16 cellular contexts compared by ENCODE assay signal in genomic region chr11:75403983-75404658, GRCh38. TPM values are rescaled to one million over a fixed set of nuclear protein-coding genes. Genes with fewer than 3 reads are reported as not detected.
DNase-seq lines count a peak whose midpoint lies in the region; ATAC-seq and TF ChIP-seq lines count a peak whose summit lies in the region.
"Had no signal": no experiment of that assay in that cellular context is flagged by ENCODE, and none has a peak within 500 bp of the region (broad histone marks: within the 10 kb centered on the region; RNA-seq: fewer than 3 reads in every experiment).

No MANE protein-coding gene starts in this region.

- TF ChIP-seq CTCF in HEK293 (tag by site-specific recombination; IDR thresholded peaks at IDR 0.05): no peak
- no peak for TF ChIP-seq CTCF in neural crest cell (conservative IDR thresholded peaks at IDR 0.05)
- TF ChIP-seq CTCF in esophagus muscularis mucosa (IDR thresholded peaks at IDR 0.05): no peak

- no peaks in the 10 kb centered on the region for H3K27me3 Mint-ChIP-seq in T-helper 2 cell treated with Interferon-gamma antibody and Interleukin-4, amounts not matched to agents 5 μg/mL and 100 μg/mL, for 36 hours (ENCODE audit: low read depth)
- H3K27me3 Mint-ChIP-seq in activated T-helper 17 cell treated with anti-CD3 and anti-CD28 coated beads, Interleukin-2, amount 50 U/mL, for 72 hours: no peaks in the 10 kb centered on the region
- peaks cover 6% of the 10 kb centered on the region for H3K27me3 Mint-ChIP-seq in neural crest cell (ENCODE audit: low read depth)

- no peak for TF ChIP-seq EP300 in esophagus muscularis mucosa (IDR thresholded peaks at IDR 0.05)

- ATAC-seq in activated T-helper 17 cell treated with anti-CD3 and anti-CD28 coated beads, Interleukin-2, amount 50 U/mL, for 72 hours (replicated peaks): no peak
- no peak for ATAC-seq in left colon
- ATAC-seq: left lobe of liver; naive thymus-derived CD4-positive, alpha-beta T cell had no signal

- CTCF ChIA-PET in HEK293 (lab: Yijun Ruan, JAX): interaction anchor here (0.9 kb wide), 1 partner anchor 15 kb away, joined by 4 read pairs; no protein-coding TSS in a partner anchor

- no peak overlapping the region for H3K4me3 ChIP-seq in HEK293 (ENCODE audit: low read depth, low read length)
- H3K4me3 ChIP-seq in esophagus muscularis mucosa: no peak overlapping the region
- H3K4me3 ChIP-seq: sigmoid colon, thoracic aorta had no signal

- peaks cover 80% of the 10 kb centered on the region for H3K36me3 Mint-ChIP-seq in T-helper 2 cell treated with Interferon-gamma antibody and Interleukin-4, amounts not matched to agents 5 μg/mL and 100 μg/mL, for 36 hours (ENCODE audit: low read depth)
- H3K36me3 Mint-ChIP-seq in activated T-helper 17 cell treated with anti-CD3 and anti-CD28 coated beads, Interleukin-2, amount 50 U/mL, for 72 hours (ENCODE audit: low read depth): peaks cover 98% of the 10 kb centered on the region
- H3K36me3 Mint-ChIP-seq in neural crest cell (ENCODE audit: low read depth): peaks cover 49% of the 10 kb centered on the region

- WGBS in esophagus muscularis mucosa: 82% methylated on average over 13 of the region's 15 CpGs

- peak overlapping the region; percentile 15 for H3K4me3 Mint-ChIP-seq in T-helper 2 cell treated with Interferon-gamma antibody and Interleukin-4, amounts not matched to agents 5 μg/mL and 100 μg/mL, for 36 hours
- H3K4me3 Mint-ChIP-seq in activated T-helper 17 cell treated with anti-CD3 and anti-CD28 coated beads, Interleukin-2, amount 50 U/mL, for 72 hours: peak overlapping the region; percentile 100
- H3K4me3 Mint-ChIP-seq in neural crest cell: peak overlapping the region; percentile 94

- H3K36me3 ChIP-seq in HEK293 (ENCODE audit: control insufficient read depth in 2 of 2, insufficient read depth in 1 of 2, low read length in 2 of 2) (peaks cover 19 to 91% of the 10 kb centered on the region in 2 experiments), esophagus muscularis mucosa (peaks cover 56 to 81% (median 77%) of the 10 kb centered on the region in 4 donors)

- intact Hi-C loops in esophagus muscularis mucosa (cut with DNase I) (no loop called here), left colon (cut with DNase I, micrococcal nuclease) (loop anchor here in 1 of 2 donors (2.0 kb wide), 1 partner anchor 123 kb away; no protein-coding TSS in a partner anchor)

- POLR2A ChIA-PET in HEK293 (lab: Yijun Ruan, JAX): interaction anchor here (1.5 kb wide), 1 partner anchor 9 kb away, joined by 3 read pairs; no protein-coding TSS in a partner anchor

- H3K27ac Mint-ChIP-seq in T-helper 2 cell treated with Interferon-gamma antibody and Interleukin-4, amounts not matched to agents 5 μg/mL and 100 μg/mL, for 36 hours: no peak overlapping the region
- peak overlapping the region; percentile 98 for H3K27ac Mint-ChIP-seq in activated T-helper 17 cell treated with anti-CD3 and anti-CD28 coated beads, Interleukin-2, amount 50 U/mL, for 72 hours
- H3K27ac Mint-ChIP-seq in neural crest cell (ENCODE audit: unreplicated experiment): no peak overlapping the region

- no peaks in the 10 kb centered on the region for H3K9me3 ChIP-seq in HEK293 (ENCODE audit: control insufficient read depth, insufficient read depth, low read depth, low read length)
- H3K9me3 ChIP-seq in esophagus muscularis mucosa: no peaks in the 10 kb centered on the region
- H3K9me3 ChIP-seq: sigmoid colon, thoracic aorta had no signal

- peaks cover 48% of the 10 kb centered on the region for H3K4me1 Mint-ChIP-seq in T-helper 2 cell treated with Interferon-gamma antibody and Interleukin-4, amounts not matched to agents 5 μg/mL and 100 μg/mL, for 36 hours (ENCODE audit: low read depth)
- H3K4me1 Mint-ChIP-seq in activated T-helper 17 cell treated with anti-CD3 and anti-CD28 coated beads, Interleukin-2, amount 50 U/mL, for 72 hours: peaks cover 40% of the 10 kb centered on the region
- H3K4me1 Mint-ChIP-seq in neural crest cell: peaks cover 50% of the 10 kb centered on the region

- H3K4me1 ChIP-seq in HEK293 (ENCODE audit: control insufficient read depth, insufficient read depth, low read length) (peaks cover 4% of the 10 kb centered on the region), esophagus muscularis mucosa (peaks cover 13 to 61% (median 37%) of the 10 kb centered on the region in 4 donors)

- DNase-seq in T-helper 2 cell treated with Interferon-gamma antibody and Interleukin-4, amounts not matched to agents 5 μg/mL and 100 μg/mL, for 36 hours (ENCODE audit: low spot score): no peak
- DNase-seq in T-helper 2 cell (no peak), neural crest cell (ENCODE audit: low read depth, low spot score) (no peak), esophagus muscularis mucosa (ENCODE audit: extremely low spot score) (no peak), left colon (no peak), SHP77 (lab: John Stamatoyannopoulos, UW) (no peak)
- DNase-seq: 8988T; Calu3; hippocampal formation; naive thymus-derived CD4-positive, alpha-beta T cell; RPMI8226; sigmoid colon had no signal

- no peaks in the 10 kb centered on the region for H3K27me3 ChIP-seq in esophagus muscularis mucosa
- H3K27me3 ChIP-seq: sigmoid colon had no signal

- TF ChIP-seq POLR2A in esophagus muscularis mucosa (IDR thresholded peaks at IDR 0.05; ENCODE audit: low read depth): no peak

- H3K27ac ChIP-seq in HEK293 (ENCODE audit: extremely low read depth, low read depth, low read length) (no peak overlapping the region), esophagus muscularis mucosa (replicated peaks in 1 of 4) (no peak overlapping the region)
- H3K27ac ChIP-seq: sigmoid colon, thoracic aorta had no signal

- H3K9me3 Mint-ChIP-seq in T-helper 2 cell treated with Interferon-gamma antibody and Interleukin-4, amounts not matched to agents 5 μg/mL and 100 μg/mL, for 36 hours: no peaks in the 10 kb centered on the region
- no peaks in the 10 kb centered on the region for H3K9me3 Mint-ChIP-seq in activated T-helper 17 cell treated with anti-CD3 and anti-CD28 coated beads, Interleukin-2, amount 50 U/mL, for 72 hours
- peaks cover 3% of the 10 kb centered on the region for H3K9me3 Mint-ChIP-seq in neural crest cell
- H3K9me3 Mint-ChIP-seq: naive thymus-derived CD4-positive, alpha-beta T cell had no signal

TF ChIP-seq in HEK293, 187 proteins besides CTCF, POLR2A, EP300 and RAD21:
- TF ChIP-seq ZNF274 (IDR thresholded peaks at IDR 0.05; ENCODE audit: low read length) (no peak), ZNF274 (tag by site-specific recombination; IDR thresholded peaks at IDR 0.05; ENCODE audit: borderline replicate concordance) (no peak), ZNF350 (tag by site-specific recombination; IDR thresholded peaks at IDR 0.05) (no peak), SCRT2 (tag by site-specific recombination; IDR thresholded peaks at IDR 0.05) (0 out of 2 replicates have a peak, but pooled peaks have one; percentile 22), ZNF423 (tag by site-specific recombination; IDR thresholded peaks at IDR 0.05) (no peak), HIC1 (tag by site-specific recombination; IDR thresholded peaks at IDR 0.05) (no peak), ZNF416 (tag by site-specific recombination; IDR thresholded peaks at IDR 0.05) (no peak), ZNF830 (tag by site-specific recombination; IDR thresholded peaks at IDR 0.05; ENCODE audit: low read depth) (no peak)
- TF ChIP-seq, protein P1, sequence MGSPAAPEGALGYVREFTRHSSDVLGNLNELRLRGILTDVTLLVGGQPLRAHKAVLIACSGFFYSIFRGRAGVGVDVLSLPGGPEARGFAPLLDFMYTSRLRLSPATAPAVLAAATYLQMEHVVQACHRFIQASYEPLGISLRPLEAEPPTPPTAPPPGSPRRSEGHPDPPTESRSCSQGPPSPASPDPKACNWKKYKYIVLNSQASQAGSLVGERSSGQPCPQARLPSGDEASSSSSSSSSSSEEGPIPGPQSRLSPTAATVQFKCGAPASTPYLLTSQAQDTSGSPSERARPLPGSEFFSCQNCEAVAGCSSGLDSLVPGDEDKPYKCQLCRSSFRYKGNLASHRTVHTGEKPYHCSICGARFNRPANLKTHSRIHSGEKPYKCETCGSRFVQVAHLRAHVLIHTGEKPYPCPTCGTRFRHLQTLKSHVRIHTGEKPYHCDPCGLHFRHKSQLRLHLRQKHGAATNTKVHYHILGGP (tag by site-specific recombination; IDR thresholded peaks at IDR 0.05): no peak

RNA-seq across cellular contexts. Expression of gene RPS3, which starts 4.8 kb away (rescaled TPM):
- total RNA-seq in activated T-helper 17 cell treated with anti-CD3 and anti-CD28 coated beads, Interleukin-2, amount 50 U/mL, for 72 hours: 1,000 to 10,000 TPM; 4,623 to 5,372 TPM
- total RNA-seq in neural crest cell: 3,598 and 3,664 TPM in 2 replicates
- total RNA-seq in esophagus muscularis mucosa: 1,000 to 10,000 TPM in 3 of 4 donors, 100 to 1,000 TPM in 1; 879 to 1,878 (median 1,387) TPM
- 1,000 to 10,000 TPM; 1,894 to 1,934 TPM for total RNA-seq in left colon

RNA-seq across cellular contexts. Expression of gene KLHL35, which starts 28.9 kb away (rescaled TPM):
- 1 to 10 TPM in 1 of 2 donors, under 1 TPM in 1; 0.50 to 1.2 TPM for total RNA-seq in activated T-helper 17 cell treated with anti-CD3 and anti-CD28 coated beads, Interleukin-2, amount 50 U/mL, for 72 hours
- 9.4 and 11.6 TPM in 2 replicates for total RNA-seq in neural crest cell
- total RNA-seq in esophagus muscularis mucosa: under 1 TPM in 3 of 4 donors, not detected in 1; 0.17 to 0.42 (median 0.29) TPM
- total RNA-seq in left colon: under 1 TPM in 1 of 2 donors, not detected in 1; 0.37 TPM
- total RNA-seq: left lobe of liver had no signal

RNA-seq across cellular contexts. Expression of gene ARRB1, which starts 52.7 kb away (rescaled TPM):
- total RNA-seq in activated T-helper 17 cell treated with anti-CD3 and anti-CD28 coated beads, Interleukin-2, amount 50 U/mL, for 72 hours: 10 to 100 TPM; 10.7 to 14.7 TPM
- total RNA-seq in neural crest cell (53.8 and 56.5 TPM in 2 replicates), esophagus muscularis mucosa (100 to 1,000 TPM in 1 of 4 donors, 10 to 100 TPM in 3; 41.1 to 102 (median 76.7) TPM), left colon (10 to 100 TPM; 80.5 to 95.4 TPM)

Comparison
In these comparisons a context has a peak if more than half of its experiments do, and no peak if none do; other contexts are left out.
1. H3K4me3 Mint-ChIP-seq: peak in every context shown above with its lines; median percentile 100 in activated T-helper 17 cell treated with anti-CD3 and anti-CD28 coated beads, Interleukin-2, amount 50 U/mL, for 72 hours; 94 in neural crest cell; 15 in T-helper 2 cell treated with Interferon-gamma antibody and Interleukin-4, amounts not matched to agents 5 μg/mL and 100 μg/mL, for 36 hours.